Comparison of ENCODE assay signal across 12 cellular contexts in the genomic region with DNA sequence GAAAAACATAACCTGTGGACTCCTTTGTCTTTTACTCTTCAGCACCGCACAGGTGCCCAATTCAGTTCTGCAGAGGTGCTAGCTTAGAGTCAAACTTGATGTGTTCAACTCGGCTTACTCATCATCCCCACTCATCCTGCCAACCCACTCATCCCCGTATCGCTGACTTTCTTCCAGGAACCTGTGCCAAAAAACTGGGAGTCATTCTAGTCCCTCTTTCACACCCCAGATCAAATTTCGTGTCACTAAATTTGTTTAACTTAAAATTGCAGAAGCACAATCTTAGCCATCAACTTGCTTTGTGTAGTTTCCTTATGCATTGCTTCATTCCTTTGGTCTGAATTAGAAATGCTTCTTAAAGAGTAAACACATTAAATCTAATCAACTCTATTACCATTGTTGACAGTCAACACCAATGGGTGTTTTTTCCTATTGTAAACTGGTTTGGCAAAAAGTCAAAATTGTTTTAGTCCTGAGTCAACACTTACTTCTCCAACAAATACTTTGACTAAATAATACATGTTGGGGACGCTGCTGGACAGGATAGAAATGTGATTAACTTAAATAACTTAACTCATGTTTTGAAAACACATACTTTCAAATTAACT.
DNase-seq lines count a peak whose midpoint lies in the region; ATAC-seq, FAIRE-seq and TF ChIP-seq lines count a peak whose summit lies in the region.
"Had no signal": no experiment of that assay in that cellular context is flagged by ENCODE, and none has a peak within 500 bp of the region (broad histone marks: within the 10 kb centered on the region; RNA-seq: fewer than 3 reads in every experiment).

No MANE protein-coding gene starts in this region.

- TF ChIP-seq CTCF in upper lobe of right lung (IDR thresholded peaks at IDR 0.05): no peak
- TF ChIP-seq CTCF in GM13977 (IDR thresholded peaks at IDR 0.05; ENCODE audit: extremely low read depth, insufficient read depth, missing control alignments): no peak

- no peaks in the 10 kb centered on the region for H3K36me3 ChIP-seq in upper lobe of right lung
- H3K36me3 ChIP-seq: upper lobe of left lung had no signal

- no peak for ATAC-seq in upper lobe of right lung
- ATAC-seq: T-cell had no signal

- peak; percentile 8 for DNase-seq in stimulated activated CD4-positive, alpha-beta T cell treated with anti-CD3 and anti-CD28 coated beads, Interleukin-1b, Interleukin-23, amount 100 ng/mL, for 48 hours
- no peak for DNase-seq in stimulated activated CD4-positive, alpha-beta T cell treated with anti-CD3 and anti-CD28 coated beads, Interleukin-4, amount 100 ng/mL, for 24 hours
- DNase-seq in NCI-H226 (peak; percentile 14), epithelial cell of prostate (ENCODE audit: low read depth, low spot score) (peak; percentile 50), HTR-8/SVneo (ENCODE audit: insufficient read length, low spot score) (no peak), upper lobe of right lung (no peak), GM13977 (ENCODE audit: low spot score) (no peak)
- no peak for DNase-seq in activated CD4-positive, CD25-positive, alpha-beta regulatory T cell treated with anti-CD3 and anti-CD28 coated beads, Interleukin-2, amount 50 U/mL, for 72 hours
- DNase-seq: activated CD4-positive, alpha-beta T cell treated with anti-CD3 and anti-CD28 coated beads for 48 hours; DND-41; T-cell; upper lobe of left lung had no signal

- no peaks in the 10 kb centered on the region for H3K4me1 ChIP-seq in upper lobe of right lung
- H3K4me1 ChIP-seq: upper lobe of left lung had no signal

- H3K9me3 ChIP-seq in upper lobe of right lung: no peaks in the 10 kb centered on the region
- H3K9me3 ChIP-seq: upper lobe of left lung had no signal

- H3K4me3 ChIP-seq in upper lobe of right lung: no peak overlapping the region
- H3K4me3 ChIP-seq: upper lobe of left lung had no signal

- no peak for FAIRE-seq in HTR-8/SVneo (lab: Jason Lieb, UNC)

- in situ Hi-C loops in GM13977 (cut with MboI; ENCODE audit: low pct_unique_long_range_greater_than_20kb, low sequenced_read_pairs, unreplicated experiment): no loop called here

- no peak overlapping the region for H3K27ac ChIP-seq in epithelial cell of prostate
- H3K27ac ChIP-seq in upper lobe of right lung: no peak overlapping the region
- H3K27ac ChIP-seq: upper lobe of left lung had no signal

- intact Hi-C loops in upper lobe of right lung (cut with DNase I): no loop called here

- H3K27me3 ChIP-seq in upper lobe of right lung: no peaks in the 10 kb centered on the region
- H3K27me3 ChIP-seq: upper lobe of left lung had no signal

Comparison
In these comparisons a context has a peak if more than half of its experiments do, and no peak if none do; other contexts are left out.
1. DNase-seq: peak in stimulated activated CD4-positive, alpha-beta T cell treated with anti-CD3 and anti-CD28 coated beads, Interleukin-1b, Interleukin-23, amount 100 ng/mL, for 48 hours (single experiment), NCI-H226 (single experiment) and epithelial cell of prostate (single experiment); none in stimulated activated CD4-positive, alpha-beta T cell treated with anti-CD3 and anti-CD28 coated beads, Interleukin-4, amount 100 ng/mL, for 24 hours (single experiment), activated CD4-positive, CD25-positive, alpha-beta regulatory T cell treated with anti-CD3 and anti-CD28 coated beads, Interleukin-2, amount 50 U/mL, for 72 hours (single experiment), HTR-8/SVneo (single experiment), upper lobe of right lung (single experiment) and GM13977 (single experiment).